ENCODE assay signal across 8 cellular contexts in the genomic region with DNA sequence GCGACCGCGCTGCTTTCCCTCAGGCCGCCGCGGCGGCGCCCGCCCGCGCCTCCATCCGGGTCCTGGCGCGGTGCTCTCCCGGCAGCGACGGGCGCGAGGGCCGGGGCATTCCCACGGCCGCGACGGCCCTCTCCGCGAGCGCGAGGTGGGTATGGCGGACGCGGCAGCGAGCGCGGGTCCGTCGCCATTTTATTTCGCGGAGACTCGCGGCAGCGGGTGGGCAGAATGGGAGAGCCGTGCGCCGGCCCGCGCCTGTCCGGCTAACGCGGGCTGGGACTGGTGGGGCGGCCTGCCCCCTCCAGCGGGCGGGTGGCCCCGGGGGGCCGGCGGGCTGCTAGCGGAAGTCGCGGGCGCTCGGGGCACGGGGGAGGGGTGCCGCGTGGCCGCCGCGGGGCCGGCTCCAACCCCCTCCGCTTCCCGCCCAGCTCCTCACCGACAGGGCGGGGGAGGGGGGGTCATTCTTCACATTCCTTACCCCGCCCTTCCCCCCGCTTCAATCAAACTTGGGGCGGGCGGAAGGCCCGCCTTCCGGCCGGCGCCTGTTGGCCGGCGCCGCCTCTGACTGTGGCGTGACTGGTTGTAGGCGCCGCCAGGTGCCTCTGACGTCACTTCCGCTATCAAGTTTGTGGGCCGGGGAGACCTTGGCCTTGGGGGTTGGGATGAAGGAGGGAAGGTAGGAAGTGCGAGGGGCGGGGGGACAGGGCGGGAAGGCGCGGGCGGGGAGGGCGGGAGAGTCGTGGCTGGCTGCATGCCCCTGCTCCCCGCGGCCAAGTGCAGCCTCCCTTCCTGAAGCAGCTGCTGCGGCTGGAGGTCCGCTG.
DNase-seq lines count a peak whose midpoint lies in the region; ATAC-seq and TF ChIP-seq lines count a peak whose summit lies in the region.

No MANE protein-coding gene starts in this region.

- no peaks in the 10 kb centered on the region for H3K27me3 ChIP-seq in BLaER1 treated with 17β-estradiol and CSF1 and Interleukin-3, amounts not matched to agents 10 nM and 100 nM

- H3K27me3 Mint-ChIP-seq in activated CD4-positive, alpha-beta T cell treated with anti-CD3 and anti-CD28 coated beads, Interleukin-2, amount 10 ng/mL, durations not matched to agents 24 days and 14 days: no peaks in the 10 kb centered on the region

- H3K36me3 ChIP-seq in BLaER1 treated with 17β-estradiol and CSF1 and Interleukin-3, amounts not matched to agents 10 nM and 100 nM: peaks cover 0 to 30% (median 16%) of the 10 kb centered on the region in 11 experiments; a peak in 21 of 22 replicates

- H3K4me2 ChIP-seq in BLaER1 treated with 17β-estradiol and CSF1 and Interleukin-3, amounts not matched to agents 10 nM and 100 nM: peak overlapping the region in 10 of 11 experiments; percentile 60 to 97 (median 86); a peak in 15 of 22 replicates

- H4K20me1 ChIP-seq in BLaER1 treated with 17β-estradiol and CSF1 and Interleukin-3, amounts not matched to agents 10 nM and 100 nM: peaks cover 45 to 47% (median 46%) of the 10 kb centered on the region in 11 experiments

- ATAC-seq in GM19324 (IDR thresholded peaks at IDR 0.05; ENCODE audit: low FRiP score, unreplicated experiment) (peak; percentile 74), HG03460 (IDR thresholded peaks at IDR 0.05; ENCODE audit: unreplicated experiment) (peak; percentile 66)

- TF ChIP-seq CTCF in coronary artery (IDR thresholded peaks at IDR 0.05): no peak

- H3K36me3 Mint-ChIP-seq in activated CD4-positive, alpha-beta T cell treated with anti-CD3 and anti-CD28 coated beads, Interleukin-2, amount 10 ng/mL, durations not matched to agents 24 days and 14 days (ENCODE audit: low read depth): peaks cover 13% of the 10 kb centered on the region

- H3K9me3 ChIP-seq in BLaER1 treated with 17β-estradiol and CSF1 and Interleukin-3, amounts not matched to agents 10 nM and 100 nM (replicated peaks in 1 of 11): no peaks in the 10 kb centered on the region

- peak overlapping the region; percentile 90 for H3K4me3 Mint-ChIP-seq in activated CD4-positive, alpha-beta T cell treated with anti-CD3 and anti-CD28 coated beads, Interleukin-2, amount 10 ng/mL, durations not matched to agents 24 days and 14 days

- peak overlapping the region; percentile 99 to 100 (median 100) for H3K27ac ChIP-seq in BLaER1 treated with 17β-estradiol and CSF1 and Interleukin-3, amounts not matched to agents 10 nM and 100 nM
- H3K27ac ChIP-seq in coronary artery: peak overlapping the region; percentile 88 to 100

- peaks cover 35 to 50% (median 46%) of the 10 kb centered on the region in 10 experiments for H3K4me1 ChIP-seq in BLaER1 treated with 17β-estradiol and CSF1 and Interleukin-3, amounts not matched to agents 10 nM and 100 nM

- H3K4me3 ChIP-seq in BLaER1 treated with 17β-estradiol and CSF1 and Interleukin-3, amounts not matched to agents 10 nM and 100 nM: peak overlapping the region; percentile 71 to 92 (median 83)
- peak overlapping the region; percentile 96 for H3K4me3 ChIP-seq in coronary artery

- DNase-seq in NCI-H524 treated with DMSO at 0.1 percent for 48 hours (lab: John Stamatoyannopoulos, UW) (peak; percentile 96), coronary artery (ENCODE audit: low spot score) (peak; percentile 99), left kidney (ENCODE audit: low read depth, low spot score) (peak; percentile 100)
- DNase-seq in activated CD4-positive, alpha-beta T cell treated with anti-CD3 and anti-CD28 coated beads, Interleukin-2, amount 10 ng/mL, durations not matched to agents 24 days and 14 days: peak; percentile 98
- DNase-seq in stimulated activated CD4-positive, alpha-beta T cell treated with anti-CD3 and anti-CD28 coated beads, Interleukin-1b, Interleukin-23, amount 100 ng/mL, for 48 hours: peak; percentile 96

- peak overlapping the region; percentile 98 to 100 (median 100) for H3K9ac ChIP-seq in BLaER1 treated with 17β-estradiol and CSF1 and Interleukin-3, amounts not matched to agents 10 nM and 100 nM

- peaks cover 37% of the 10 kb centered on the region for H3K4me1 Mint-ChIP-seq in activated CD4-positive, alpha-beta T cell treated with anti-CD3 and anti-CD28 coated beads, Interleukin-2, amount 10 ng/mL, durations not matched to agents 24 days and 14 days

- peak overlapping the region; percentile 88 for H3K27ac Mint-ChIP-seq in activated CD4-positive, alpha-beta T cell treated with anti-CD3 and anti-CD28 coated beads, Interleukin-2, amount 10 ng/mL, durations not matched to agents 24 days and 14 days

- H3K9me3 Mint-ChIP-seq in activated CD4-positive, alpha-beta T cell treated with anti-CD3 and anti-CD28 coated beads, Interleukin-2, amount 10 ng/mL, durations not matched to agents 24 days and 14 days: no peaks in the 10 kb centered on the region

- intact Hi-C loops in activated CD4-positive, alpha-beta T cell treated with anti-CD3 and anti-CD28 coated beads, Interleukin-2, amount 10 ng/mL, durations not matched to agents 24 days and 14 days (cut with micrococcal nuclease): loop anchor here (1.0 to 5.0 kb wide), 8 partner anchors 13 to 1874 kb away; a partner anchor contains a TSS

Comparison
In these comparisons a context has a peak if more than half of its experiments do, and no peak if none do; other contexts are left out.
1. Peak in every context shown above with its lines: DNase-seq, ATAC-seq, H3K4me3 ChIP-seq and H3K27ac ChIP-seq.